Comparison of ENCODE assay signal across 9 cellular contexts in the genomic region with DNA sequence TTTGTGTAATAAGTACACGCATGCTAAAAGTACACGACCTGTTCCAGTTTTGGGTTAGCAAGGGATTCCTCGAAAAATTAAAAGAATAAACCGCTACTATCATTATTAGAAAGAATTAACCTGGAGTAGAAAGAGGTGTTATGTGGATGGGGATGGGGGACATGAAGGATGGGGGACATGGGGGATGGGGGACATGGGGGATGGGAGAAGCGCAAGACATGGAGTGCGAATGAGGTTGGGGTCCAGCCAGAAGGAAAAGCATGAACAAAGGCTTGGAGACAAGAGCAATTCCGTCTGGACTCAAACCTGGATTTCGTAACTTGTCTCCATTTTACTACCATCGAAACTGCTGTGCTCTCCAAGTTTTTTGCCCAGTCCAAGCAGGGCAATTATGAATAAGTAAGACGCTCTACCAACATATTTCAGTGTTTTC. TPM values are rescaled to one million over a fixed set of nuclear protein-coding genes. Genes with fewer than 3 reads are reported as not detected.
DNase-seq lines count a peak whose midpoint lies in the region; ATAC-seq and TF ChIP-seq lines count a peak whose summit lies in the region.
"Had no signal": no experiment of that assay in that cellular context is flagged by ENCODE, and none has a peak within 500 bp of the region (broad histone marks: within the 10 kb centered on the region; RNA-seq: fewer than 3 reads in every experiment).

No MANE protein-coding gene starts in this region.

- peak; percentile 6 for ATAC-seq in activated T-helper 17 cell treated with anti-CD3 and anti-CD28 coated beads, Interleukin-2, amount 50 U/mL, for 72 hours (replicated peaks)
- ATAC-seq in stimulated activated memory B cell treated with anti-CD40 and anti-IgM and Interleukin-4, amounts not matched to agents 10 μg/mL and 1 μg/mL and 100 μg/mL, for 72 hours, result no peak
- ATAC-seq in HG03520 (IDR thresholded peaks at IDR 0.05; ENCODE audit: unreplicated experiment), result no peak

- peak overlapping the region; percentile 91 for H3K4me3 Mint-ChIP-seq in activated T-helper 17 cell treated with anti-CD3 and anti-CD28 coated beads, Interleukin-2, amount 50 U/mL, for 72 hours
- H3K4me3 Mint-ChIP-seq in stimulated activated memory B cell treated with anti-CD40 and anti-IgM and Interleukin-4, amounts not matched to agents 10 μg/mL and 1 μg/mL and 100 μg/mL, for 72 hours, result peak overlapping the region; percentile 81

- POLR2A ChIA-PET in AG04450 (lab: Yijun Ruan, JAX), result interaction anchor here (0.5 to 1.5 kb wide), 3 partner anchors 19 to 326 kb away, joined by 3 to 5 read pairs (median 4); partner anchors contain the start of gene HNRNPR

- no peak for TF ChIP-seq CTCF in AG04450 (IDR thresholded peaks at IDR 0.05; ENCODE audit: low read depth, low read length)

- H3K4me1 ChIP-seq in HAP-1, result peaks cover 9% of the 10 kb centered on the region
- H3K4me1 ChIP-seq in iPS-15b (ENCODE audit: control insufficient read depth, insufficient read depth, low read length), result no peaks in the 10 kb centered on the region

- H3K27me3 ChIP-seq in AG04450 (ENCODE audit: control insufficient read depth, insufficient read depth, low read length), result no peaks in the 10 kb centered on the region
- H3K27me3 ChIP-seq in HAP-1 (ENCODE audit: low read depth), result no peaks in the 10 kb centered on the region
- H3K27me3 ChIP-seq in iPS-15b (ENCODE audit: control insufficient read depth, insufficient read depth, low read length), result no peaks in the 10 kb centered on the region

- H3K27me3 Mint-ChIP-seq in activated T-helper 17 cell treated with anti-CD3 and anti-CD28 coated beads, Interleukin-2, amount 50 U/mL, for 72 hours, result no peaks in the 10 kb centered on the region
- no peaks in the 10 kb centered on the region for H3K27me3 Mint-ChIP-seq in stimulated activated memory B cell treated with anti-CD40 and anti-IgM and Interleukin-4, amounts not matched to agents 10 μg/mL and 1 μg/mL and 100 μg/mL, for 72 hours

- H3K27ac Mint-ChIP-seq in activated T-helper 17 cell treated with anti-CD3 and anti-CD28 coated beads, Interleukin-2, amount 50 U/mL, for 72 hours, result peak overlapping the region; percentile 86
- H3K27ac Mint-ChIP-seq in stimulated activated memory B cell treated with anti-CD40 and anti-IgM and Interleukin-4, amounts not matched to agents 10 μg/mL and 1 μg/mL and 100 μg/mL, for 72 hours, result peak overlapping the region; percentile 90

- H3K9me3 ChIP-seq in AG04450 (ENCODE audit: control insufficient read depth, insufficient read depth, low read length) (no peaks in the 10 kb centered on the region; the same call in 1 of the 2 replicates), HAP-1 (peaks cover 11% of the 10 kb centered on the region; the same call in 1 of the 2 replicates), iPS-15b (ENCODE audit: control insufficient read depth, insufficient read depth, low read length) (no peaks in the 10 kb centered on the region)

- CTCF ChIA-PET in AG04450 (lab: Charles Lee), result interaction anchor here (2.3 kb wide), 1 partner anchor 166 kb away, joined by 6 read pairs; no protein-coding TSS in a partner anchor

- H3K36me3 ChIP-seq in HAP-1 (replicated peaks) (0 out of 2 replicates have a peak, but pooled peaks cover 2% of the 10 kb centered on the region), iPS-15b (ENCODE audit: control insufficient read depth, insufficient read depth, low read length) (no peaks in the 10 kb centered on the region)

- H3K27ac ChIP-seq in AG04450 (ENCODE audit: low read depth, low read length), result peak overlapping the region; percentile 12

- in situ Hi-C loops in HAP-1 (cut with MboI; ENCODE audit: low sequenced_read_pairs), result no loop called here

- peaks cover 5% of the 10 kb centered on the region for H3K9me3 Mint-ChIP-seq in activated T-helper 17 cell treated with anti-CD3 and anti-CD28 coated beads, Interleukin-2, amount 50 U/mL, for 72 hours
- H3K9me3 Mint-ChIP-seq in stimulated activated memory B cell treated with anti-CD40 and anti-IgM and Interleukin-4, amounts not matched to agents 10 μg/mL and 1 μg/mL and 100 μg/mL, for 72 hours, result peaks cover 4% of the 10 kb centered on the region

- H3K4me1 Mint-ChIP-seq in activated T-helper 17 cell treated with anti-CD3 and anti-CD28 coated beads, Interleukin-2, amount 50 U/mL, for 72 hours, result peaks cover 30% of the 10 kb centered on the region
- peaks cover 34% of the 10 kb centered on the region for H3K4me1 Mint-ChIP-seq in stimulated activated memory B cell treated with anti-CD40 and anti-IgM and Interleukin-4, amounts not matched to agents 10 μg/mL and 1 μg/mL and 100 μg/mL, for 72 hours

- peak overlapping the region; percentile 86 for H3K4me3 ChIP-seq in AG04450 (ENCODE audit: low read depth, low read length)
- peak overlapping the region; percentile 89 for H3K4me3 ChIP-seq in HAP-1
- peak overlapping the region; percentile 66 for H3K4me3 ChIP-seq in iPS-15b (ENCODE audit: low read depth, low read length)

- DNase-seq in AG04450 (ENCODE audit: low read depth, low spot score) (no peak), HAP-1 (ENCODE audit: low spot score in 2 of 2) (no peak), amygdala (lab: John Stamatoyannopoulos, UW) (no peak), NK-92 (lab: John Stamatoyannopoulos, UW; ENCODE audit: unreplicated experiment) (no peak)

- peaks cover 7% of the 10 kb centered on the region for H3K36me3 Mint-ChIP-seq in activated T-helper 17 cell treated with anti-CD3 and anti-CD28 coated beads, Interleukin-2, amount 50 U/mL, for 72 hours (ENCODE audit: low read depth)
- peaks cover 8% of the 10 kb centered on the region for H3K36me3 Mint-ChIP-seq in stimulated activated memory B cell treated with anti-CD40 and anti-IgM and Interleukin-4, amounts not matched to agents 10 μg/mL and 1 μg/mL and 100 μg/mL, for 72 hours

- H3K9ac ChIP-seq in iPS-15b (ENCODE audit: low read depth, low read length), result peak overlapping the region; percentile 27

RNA-seq across cellular contexts. Expression of gene KDM1A, which starts 0.6 kb away (rescaled TPM):
- 89.8 and 91.8 TPM in 2 replicates for polyA plus RNA-seq in AG04450 (2011; rRNA removed)
- polyA minus RNA-seq in AG04450 (2011; rRNA and poly(A)+ RNA removed), result 97.8 and 102 TPM in 2 replicates
- 10 to 100 TPM; 22.5 to 45.3 TPM for total RNA-seq in activated T-helper 17 cell treated with anti-CD3 and anti-CD28 coated beads, Interleukin-2, amount 50 U/mL, for 72 hours

RNA-seq across cellular contexts. Expression of gene TEX46, which starts 3.0 kb away (rescaled TPM):
- not detected in 2 replicates for polyA plus RNA-seq in AG04450 (2011; rRNA removed)
- polyA minus RNA-seq in AG04450 (2011; rRNA and poly(A)+ RNA removed), result not detected in 2 replicates
- total RNA-seq in activated T-helper 17 cell treated with anti-CD3 and anti-CD28 coated beads, Interleukin-2, amount 50 U/mL, for 72 hours, result not detected
- total RNA-seq: left cardiac atrium had no signal

RNA-seq across cellular contexts. Expression of gene LACTBL1, which starts 46.0 kb away (rescaled TPM):
- not detected in 2 replicates for polyA plus RNA-seq in AG04450 (2011; rRNA removed)
- polyA minus RNA-seq in AG04450 (2011; rRNA and poly(A)+ RNA removed), result not detected in 2 replicates
- total RNA-seq in activated T-helper 17 cell treated with anti-CD3 and anti-CD28 coated beads, Interleukin-2, amount 50 U/mL, for 72 hours, result not detected
- total RNA-seq: left cardiac atrium had no signal
